Comparison of ENCODE assay signal across 8 cellular contexts in the genomic region with DNA sequence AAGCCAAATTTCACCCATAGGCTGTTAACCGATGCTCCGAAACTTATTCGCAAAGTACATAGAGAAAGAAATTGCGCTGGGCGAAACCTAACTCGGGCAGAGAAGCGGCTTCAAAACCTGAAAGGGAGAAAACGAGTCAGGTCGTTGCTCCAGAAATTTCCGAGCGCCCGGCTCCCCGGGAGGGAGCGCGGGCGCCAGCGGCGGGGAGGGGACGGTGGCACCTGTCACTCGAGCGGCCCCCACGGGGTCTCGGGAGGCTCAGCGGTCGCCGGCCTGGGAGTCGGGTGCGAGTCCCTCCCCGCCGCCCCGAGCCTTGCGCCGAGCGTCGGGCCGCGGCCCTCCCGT. TPM values are rescaled to one million over a fixed set of nuclear protein-coding genes. Genes with fewer than 3 reads are reported as not detected.
A peak's percentile ranks its signal among the peaks of the same experiment; 100 is the strongest.
DNase-seq lines count a peak whose midpoint lies in the region; ATAC-seq and TF ChIP-seq lines count a peak whose summit lies in the region.
"Not testable (repeated sequence)": the region's sequence is repeated elsewhere in the genome, so short reads cannot be mapped to it uniquely, and the experiment has no call there.

No MANE protein-coding gene starts in this region.

- H3K9me3 Mint-ChIP-seq in activated B cell treated with CpG ODN at 0.5 μM for 24 hours; naive thymus-derived CD8-positive, alpha-beta T cell: not testable (repeated sequence)

- TF ChIP-seq POLR2A in body of pancreas (IDR thresholded peaks at IDR 0.05) = not testable (repeated sequence)

- H3K4me3 Mint-ChIP-seq in activated B cell treated with CpG ODN at 0.5 μM for 24 hours = peak overlapping the region; percentile 82
- peak overlapping the region; percentile 74 to 91 (median 86) for H3K4me3 Mint-ChIP-seq in naive thymus-derived CD8-positive, alpha-beta T cell

- H3K27me3 Mint-ChIP-seq in activated B cell treated with CpG ODN at 0.5 μM for 24 hours; naive thymus-derived CD8-positive, alpha-beta T cell: not testable (repeated sequence)

- not testable (repeated sequence) for H3K79me2 ChIP-seq in ACC112 (ENCODE audit: control insufficient read depth, insufficient read depth, low read length, unreplicated experiment)

- not testable (repeated sequence) for H3K27me3 ChIP-seq in ACC112 (ENCODE audit: insufficient read depth, low read length); body of pancreas

- not testable (repeated sequence) for H3K36me3 Mint-ChIP-seq in activated B cell treated with CpG ODN at 0.5 μM for 24 hours (ENCODE audit: low read depth); naive thymus-derived CD8-positive, alpha-beta T cell

- H3K4me1 Mint-ChIP-seq in activated B cell treated with CpG ODN at 0.5 μM for 24 hours = peaks cover 11% of the 10 kb centered on the region
- peaks cover 7 to 13% (median 12%) of the 10 kb centered on the region in 4 donors for H3K4me1 Mint-ChIP-seq in naive thymus-derived CD8-positive, alpha-beta T cell

- H3K27ac Mint-ChIP-seq in activated B cell treated with CpG ODN at 0.5 μM for 24 hours = peak overlapping the region; percentile 75
- peak overlapping the region; percentile 72 to 92 (median 88) for H3K27ac Mint-ChIP-seq in naive thymus-derived CD8-positive, alpha-beta T cell

- not testable (repeated sequence) for H3K4me1 ChIP-seq in ACC112 (ENCODE audit: control insufficient read depth, insufficient read depth, low read length, unreplicated experiment); body of pancreas

- peak overlapping the region; percentile 89 for H2AFZ ChIP-seq in ACC112 (ENCODE audit: low read length, unreplicated experiment)

- H3K4me3 ChIP-seq in ACC112 (ENCODE audit: low read depth, low read length) = peak overlapping the region; percentile 83
- H3K4me3 ChIP-seq in body of pancreas = peak overlapping the region; percentile 37 to 52

- not testable (repeated sequence) for H3K36me3 ChIP-seq in ACC112 (ENCODE audit: insufficient read depth, low read length); body of pancreas (replicated peaks in 1 of 2; ENCODE audit: insufficient read depth in 1 of 2, low read depth in 2 of 2)

- H3K27ac ChIP-seq in ACC112 (ENCODE audit: low read depth, low read length) = not testable (repeated sequence)
- H3K27ac ChIP-seq in body of pancreas = peak overlapping the region; percentile 62 to 95 (median 91)

- POLR2A ChIA-PET in activated B cell treated with CpG ODN at 0.5 μM for 24 hours (lab: Charles Lee) = not testable (repeated sequence)
- POLR2A ChIA-PET in naive thymus-derived CD8-positive, alpha-beta T cell (lab: Charles Lee) = interaction anchor here (1.9 kb wide), 1 partner anchor 104 kb away, joined by 7 read pairs; the partner anchor contains the start of gene KIF27

- ATAC-seq in GM19455 (IDR thresholded peaks at IDR 0.05; ENCODE audit: unreplicated experiment) = peak; percentile 21
- not testable (repeated sequence) for ATAC-seq in activated B cell treated with CpG ODN at 0.5 μM for 24 hours (ENCODE audit: low read depth); body of pancreas
- peak in 1 of 2 donors; percentile 11 for ATAC-seq in naive thymus-derived CD8-positive, alpha-beta T cell

- CTCF ChIA-PET in activated B cell treated with CpG ODN at 0.5 μM for 24 hours (lab: Charles Lee) = not testable (repeated sequence)

- peak; percentile 26 for DNase-seq in M059J (ENCODE audit: low read depth)
- DNase-seq in activated B cell treated with CpG ODN at 0.5 μM for 24 hours, body of pancreas: not testable (repeated sequence)
- peak; percentile 75 for DNase-seq in cardiac septum (ENCODE audit: low spot score)
- peak in 7 of 10 donors; percentile 9 to 63 (median 41) for DNase-seq in naive thymus-derived CD8-positive, alpha-beta T cell
- DNase-seq in stimulated activated CD4-positive, alpha-beta T cell treated with anti-CD3 and anti-CD28 coated beads, Interleukin-4, amount 100 ng/mL, for 24 hours = peak; percentile 30

- H3K9me3 ChIP-seq in body of pancreas = not testable (repeated sequence)

- TF ChIP-seq CTCF in activated B cell treated with CpG ODN at 0.5 μM for 24 hours (IDR thresholded peaks at IDR 0.05); body of pancreas (IDR thresholded peaks at IDR 0.05): not testable (repeated sequence)

- WGBS in body of pancreas, 2 donors = 0 to 1% methylated on average over 15 to 30 of the region's 38 CpGs

- intact Hi-C loops in activated B cell treated with CpG ODN at 0.5 μM for 24 hours (cut with micrococcal nuclease) = loop anchor here (1.0 to 2.0 kb wide), 4 partner anchors 104 to 194 kb away; partner anchors contain the start of genes HNRNPK, IDNK, KIF27 and RMI1
- intact Hi-C loops in body of pancreas (cut with DNase I) = not testable (repeated sequence)
- intact Hi-C loops in cardiac septum (cut with DNase I) = loop anchor here (5.0 kb wide), 1 partner anchor 110 kb away; the partner anchor contains the start of gene UBQLN1

RNA-seq across cellular contexts. Expression of gene GKAP1, which starts 0.6 kb away (rescaled TPM):
- total RNA-seq in M059J (2014; rRNA removed; shearing (Covaris generic)) = 4.6 and 9.6 TPM in 2 replicates
- 3.7 and 4.3 TPM in 2 replicates for total RNA-seq in activated B cell treated with CpG ODN at 0.5 μM for 24 hours
- total RNA-seq in body of pancreas = 1 to 10 TPM; 8.0 to 8.2 TPM
- 17.2 TPM for total RNA-seq in cardiac septum
- 10 to 100 TPM; 15.5 to 17.5 TPM for total RNA-seq in naive thymus-derived CD8-positive, alpha-beta T cell
- polyA plus RNA-seq in naive thymus-derived CD8-positive, alpha-beta T cell = 1 to 10 TPM; 5.4 to 9.7 (median 6.2) TPM
